8 cellular contexts compared by ENCODE assay signal in the genomic region with DNA sequence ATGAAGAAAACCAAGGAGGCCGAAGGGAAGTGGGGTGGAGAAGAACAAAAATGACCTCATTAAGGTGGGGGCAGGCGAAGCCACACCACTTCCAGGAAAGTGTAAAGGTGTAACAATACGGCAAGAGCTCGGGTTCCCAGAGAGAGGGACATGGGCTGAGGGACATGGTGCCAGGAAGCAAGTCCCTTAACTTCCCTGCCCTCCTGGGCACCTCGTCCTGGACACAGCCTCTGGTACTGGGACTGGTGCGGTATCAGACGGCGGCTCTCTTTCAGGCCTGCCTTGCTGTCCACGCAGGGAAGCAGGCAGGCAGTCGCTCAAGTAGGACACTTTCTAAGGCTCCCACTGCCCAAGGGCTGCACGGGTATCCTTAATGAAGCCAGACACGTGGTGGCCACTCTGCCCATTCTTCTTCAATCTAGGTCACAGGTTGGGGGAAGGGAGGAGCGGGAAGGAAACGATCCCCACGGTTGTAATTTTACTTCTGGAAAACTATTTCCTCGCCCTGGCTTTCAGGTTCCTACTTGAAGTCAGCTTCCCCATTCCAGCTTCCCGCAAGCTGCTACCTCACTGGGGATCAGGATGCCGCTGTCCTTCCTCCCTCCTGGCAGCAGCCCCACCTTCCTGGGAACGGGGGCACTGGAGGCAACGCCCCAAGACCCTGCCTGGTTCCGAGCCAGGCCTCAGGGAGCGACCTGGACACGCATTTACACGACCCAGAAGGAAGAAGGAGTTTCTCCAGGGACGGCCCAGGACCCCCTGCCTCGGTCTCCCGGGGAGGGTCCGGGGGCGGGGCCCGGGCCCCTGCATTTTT. TPM values are rescaled to one million over a fixed set of nuclear protein-coding genes. Genes with fewer than 3 reads are reported as not detected.
DNase-seq lines count a peak whose midpoint lies in the region; ATAC-seq lines count a peak whose summit lies in the region.

No MANE protein-coding gene starts in this region.

- CTCF ChIA-PET in activated CD8-positive, alpha-beta T cell treated with anti-CD3 and anti-CD28 coated beads, Interleukin-2, amount 10 ng/mL, durations not matched to agents 7 days and 5 days (lab: Charles Lee), result interaction anchor here (0.9 kb wide), 1 partner anchor 21 kb away, joined by 3 read pairs; no protein-coding TSS in a partner anchor

- POLR2A ChIA-PET in activated CD8-positive, alpha-beta T cell treated with anti-CD3 and anti-CD28 coated beads, Interleukin-2, amount 10 ng/mL, durations not matched to agents 7 days and 5 days (lab: Charles Lee), result interaction anchor here (0.6 to 0.7 kb wide), 2 partner anchors 156 to 158 kb away, joined by 3 read pairs; no protein-coding TSS in a partner anchor

- peaks cover 55% of the 10 kb centered on the region for H3K4me1 Mint-ChIP-seq in activated CD8-positive, alpha-beta T cell treated with anti-CD3 and anti-CD28 coated beads, Interleukin-2, amount 10 ng/mL, durations not matched to agents 7 days and 5 days (ENCODE audit: low read depth)

- ATAC-seq in Right ventricle myocardium inferior (no peak), left ventricle myocardium superior (no peak), HG03432 (IDR thresholded peaks at IDR 0.05; ENCODE audit: unreplicated experiment) (no peak)
- no peak for ATAC-seq in activated CD8-positive, alpha-beta T cell treated with anti-CD3 and anti-CD28 coated beads, Interleukin-2, amount 10 ng/mL, durations not matched to agents 7 days and 5 days

- H3K4me3 ChIP-seq in iPS-11a (ENCODE audit: low read depth, low read length), result peak overlapping the region; percentile 97

- no peaks in the 10 kb centered on the region for H3K27me3 Mint-ChIP-seq in activated CD8-positive, alpha-beta T cell treated with anti-CD3 and anti-CD28 coated beads, Interleukin-2, amount 10 ng/mL, durations not matched to agents 7 days and 5 days (ENCODE audit: low read depth)

- H3K27ac Mint-ChIP-seq in activated CD8-positive, alpha-beta T cell treated with anti-CD3 and anti-CD28 coated beads, Interleukin-2, amount 10 ng/mL, durations not matched to agents 7 days and 5 days, result peak overlapping the region; percentile 83

- peaks cover 24% of the 10 kb centered on the region for H3K36me3 Mint-ChIP-seq in activated CD8-positive, alpha-beta T cell treated with anti-CD3 and anti-CD28 coated beads, Interleukin-2, amount 10 ng/mL, durations not matched to agents 7 days and 5 days (ENCODE audit: low read depth)

- peak; percentile 68 for DNase-seq in Right ventricle myocardium inferior (ENCODE audit: missing footprints)
- DNase-seq in left ventricle myocardium superior, result no peak
- DNase-seq in activated CD8-positive, alpha-beta T cell treated with anti-CD3 and anti-CD28 coated beads, Interleukin-2, amount 10 ng/mL, durations not matched to agents 7 days and 5 days, result peak; percentile 55
- peak; percentile 31 for DNase-seq in stimulated activated CD8-positive, alpha-beta memory T cell treated with anti-CD3 and anti-CD28 coated beads, Interleukin-4, amount 100 ng/mL, for 48 hours
- DNase-seq in NK-92 treated with Interleukin-12 subunit alpha and Interleukin-12 subunit beta, amount 100 ng/mL, for 24 hours (lab: John Stamatoyannopoulos, UW), result no peak
- DNase-seq in hepatic stellate cell (ENCODE audit: low spot score), result no peak

- no peaks in the 10 kb centered on the region for H3K9me3 Mint-ChIP-seq in activated CD8-positive, alpha-beta T cell treated with anti-CD3 and anti-CD28 coated beads, Interleukin-2, amount 10 ng/mL, durations not matched to agents 7 days and 5 days (ENCODE audit: insufficient read depth)

- H3K4me3 Mint-ChIP-seq in activated CD8-positive, alpha-beta T cell treated with anti-CD3 and anti-CD28 coated beads, Interleukin-2, amount 10 ng/mL, durations not matched to agents 7 days and 5 days, result peak overlapping the region; percentile 82

- intact Hi-C loops in Right ventricle myocardium inferior (cut with DNase I) (loop anchor here (2.0 kb wide), 1 partner anchor 121 kb away; no protein-coding TSS in a partner anchor), left ventricle myocardium superior (cut with micrococcal nuclease) (no loop called here)

RNA-seq across cellular contexts. Expression of a gene that starts 1.2 kb away (rescaled TPM):
- 71.8 TPM for total RNA-seq in Right ventricle myocardium inferior
- 78.2 TPM for total RNA-seq in left ventricle myocardium superior
- 100 to 1,000 TPM in 1 of 2 experiments, 10 to 100 TPM in 1; 91.5 to 100 TPM for total RNA-seq in activated CD8-positive, alpha-beta T cell treated with anti-CD3 and anti-CD28 coated beads, Interleukin-2, amount 10 ng/mL, durations not matched to agents 7 days and 5 days

RNA-seq across cellular contexts. Expression of a gene that starts 13.5 kb away (rescaled TPM):
- 9.7 TPM for total RNA-seq in Right ventricle myocardium inferior
- total RNA-seq in left ventricle myocardium superior, result 11.9 TPM
- total RNA-seq in activated CD8-positive, alpha-beta T cell treated with anti-CD3 and anti-CD28 coated beads, Interleukin-2, amount 10 ng/mL, durations not matched to agents 7 days and 5 days, result 10 to 100 TPM; 70.6 to 74.3 TPM

RNA-seq across cellular contexts. Expression of a gene that starts 53.5 kb away (rescaled TPM):
- 1.4 TPM for total RNA-seq in Right ventricle myocardium inferior
- total RNA-seq in left ventricle myocardium superior, result 1.9 TPM
- total RNA-seq in activated CD8-positive, alpha-beta T cell treated with anti-CD3 and anti-CD28 coated beads, Interleukin-2, amount 10 ng/mL, durations not matched to agents 7 days and 5 days, result 1 to 10 TPM; 8.7 to 9.5 TPM

RNA-seq across cellular contexts. Expression of a gene that starts 54.1 kb away (rescaled TPM):
- total RNA-seq in Right ventricle myocardium inferior (14.3 TPM), left ventricle myocardium superior (17.5 TPM)
- 100 to 1,000 TPM; 235 to 240 TPM for total RNA-seq in activated CD8-positive, alpha-beta T cell treated with anti-CD3 and anti-CD28 coated beads, Interleukin-2, amount 10 ng/mL, durations not matched to agents 7 days and 5 days

Comparison
In these comparisons a context has a peak if more than half of its experiments do, and no peak if none do; other contexts are left out.
1. DNase-seq: peak in Right ventricle myocardium inferior (single experiment), activated CD8-positive, alpha-beta T cell treated with anti-CD3 and anti-CD28 coated beads, Interleukin-2, amount 10 ng/mL, durations not matched to agents 7 days and 5 days (single experiment) and stimulated activated CD8-positive, alpha-beta memory T cell treated with anti-CD3 and anti-CD28 coated beads, Interleukin-4, amount 100 ng/mL, for 48 hours (single experiment); none in left ventricle myocardium superior (single experiment), NK-92 treated with Interleukin-12 subunit alpha and Interleukin-12 subunit beta, amount 100 ng/mL, for 24 hours (single experiment) and hepatic stellate cell (single experiment).